1 cellular context compared by ENCODE assay signal in genomic region chr6:25017486-25017885, GRCh38.
TF ChIP-seq lines count a peak whose summit lies in the region.

No MANE protein-coding gene starts in this region.

TF ChIP-seq in GM12878, 131 proteins besides CTCF, POLR2A, EP300 and RAD21 (continued from another document):
- TF ChIP-seq BRCA1 (IDR thresholded peaks at IDR 0.05; ENCODE audit: low read depth, low read length) = no peak
- TF ChIP-seq CBFB (IDR thresholded peaks at IDR 0.05; ENCODE audit: low read depth) = no peak
- TF ChIP-seq YY1 (IDR thresholded peaks at IDR 0.05; ENCODE audit: low read depth, low read length) = no peak
- TF ChIP-seq CREM (IDR thresholded peaks at IDR 0.05; ENCODE audit: low read depth) = no peak
- TF ChIP-seq SRF (IDR thresholded peaks at IDR 0.05; ENCODE audit: low read depth in 2 of 2, low read length in 2 of 2) = no peak
